In genomic region chr6:30681696-30682180, GRCh38 we compare ENCODE assay signal across 9 cellular contexts. TPM values are rescaled to one million over a fixed set of nuclear protein-coding genes. Genes with fewer than 3 reads are reported as not detected.
DNase-seq lines count a peak whose midpoint lies in the region; ATAC-seq and TF ChIP-seq lines count a peak whose summit lies in the region.
"Had no signal": no experiment of that assay in that cellular context is flagged by ENCODE, and none has a peak within 500 bp of the region (broad histone marks: within the 10 kb centered on the region; RNA-seq: fewer than 3 reads in every experiment).

No MANE protein-coding gene starts in this region.

- WGBS in right lobe of liver (ENCODE audit: insufficient coverage, low coverage, low lambda C conversion rate, missing lambda C conversion rate) = 49% methylated on average over 6 of the region's 6 CpGs

- peaks cover 30% of the 10 kb centered on the region for H3K4me1 Mint-ChIP-seq in activated naive CD4-positive, alpha-beta T cell treated with anti-CD3 and anti-CD28 coated beads, Interleukin-2, amount 50 U/mL, for 24 hours
- H3K4me1 Mint-ChIP-seq in activated naive CD8-positive, alpha-beta T cell treated with anti-CD3 and anti-CD28 coated beads for 36 hours = peaks cover 28% of the 10 kb centered on the region
- peaks cover 49% of the 10 kb centered on the region for H3K4me1 Mint-ChIP-seq in type B pancreatic cell (ENCODE audit: unreplicated experiment)

- H3K27ac Mint-ChIP-seq in activated naive CD4-positive, alpha-beta T cell treated with anti-CD3 and anti-CD28 coated beads, Interleukin-2, amount 50 U/mL, for 24 hours = peak overlapping the region; percentile 96
- peak overlapping the region; percentile 87 for H3K27ac Mint-ChIP-seq in activated naive CD8-positive, alpha-beta T cell treated with anti-CD3 and anti-CD28 coated beads for 36 hours
- peak overlapping the region; percentile 92 for H3K27ac Mint-ChIP-seq in type B pancreatic cell

- peak overlapping the region; percentile 87 to 96 (median 89) for H3K27ac ChIP-seq in right lobe of liver

- no peaks in the 10 kb centered on the region for H3K9me3 ChIP-seq in right lobe of liver

- H3K36me3 Mint-ChIP-seq in activated naive CD4-positive, alpha-beta T cell treated with anti-CD3 and anti-CD28 coated beads, Interleukin-2, amount 50 U/mL, for 24 hours = peaks cover 32% of the 10 kb centered on the region
- H3K36me3 Mint-ChIP-seq in activated naive CD8-positive, alpha-beta T cell treated with anti-CD3 and anti-CD28 coated beads for 36 hours = peaks cover 84% of the 10 kb centered on the region
- H3K36me3 Mint-ChIP-seq in type B pancreatic cell = peaks cover 10% of the 10 kb centered on the region

- H3K27me3 Mint-ChIP-seq in activated naive CD4-positive, alpha-beta T cell treated with anti-CD3 and anti-CD28 coated beads, Interleukin-2, amount 50 U/mL, for 24 hours = no peaks in the 10 kb centered on the region
- no peaks in the 10 kb centered on the region for H3K27me3 Mint-ChIP-seq in activated naive CD8-positive, alpha-beta T cell treated with anti-CD3 and anti-CD28 coated beads for 36 hours
- no peaks in the 10 kb centered on the region for H3K27me3 Mint-ChIP-seq in type B pancreatic cell

- no peak for TF ChIP-seq POLR2A in right lobe of liver (IDR thresholded peaks at IDR 0.05)

- TF ChIP-seq CTCF in right lobe of liver (IDR thresholded peaks at IDR 0.05) = no peak
- no peak for TF ChIP-seq CTCF in type B pancreatic cell (conservative IDR thresholded peaks at IDR 0.05)

- intact Hi-C loops in right lobe of liver (cut with DNase I) = loop anchor here in 1 of 2 donors (2.0 kb wide), 1 partner anchor 47 kb away; no protein-coding TSS in a partner anchor

- H3K4me3 ChIP-seq in right lobe of liver = peak overlapping the region in 2 of 3 donors; percentile 70 to 75

- ATAC-seq in right lobe of liver (no peak), GM21390 (IDR thresholded peaks at IDR 0.05; ENCODE audit: unreplicated experiment) (no peak), GM21447 (IDR thresholded peaks at IDR 0.05; ENCODE audit: unreplicated experiment) (no peak), GM19035 (IDR thresholded peaks at IDR 0.05; ENCODE audit: unreplicated experiment) (no peak)

- no peaks in the 10 kb centered on the region for H3K27me3 ChIP-seq in right lobe of liver

- no peaks in the 10 kb centered on the region for H3K9me3 Mint-ChIP-seq in activated naive CD4-positive, alpha-beta T cell treated with anti-CD3 and anti-CD28 coated beads, Interleukin-2, amount 50 U/mL, for 24 hours
- no peaks in the 10 kb centered on the region for H3K9me3 Mint-ChIP-seq in activated naive CD8-positive, alpha-beta T cell treated with anti-CD3 and anti-CD28 coated beads for 36 hours
- no peaks in the 10 kb centered on the region for H3K9me3 Mint-ChIP-seq in type B pancreatic cell

- H3K4me3 Mint-ChIP-seq in activated naive CD4-positive, alpha-beta T cell treated with anti-CD3 and anti-CD28 coated beads, Interleukin-2, amount 50 U/mL, for 24 hours = peak overlapping the region; percentile 91
- H3K4me3 Mint-ChIP-seq in activated naive CD8-positive, alpha-beta T cell treated with anti-CD3 and anti-CD28 coated beads for 36 hours = peak overlapping the region; percentile 95
- H3K4me3 Mint-ChIP-seq in type B pancreatic cell = peak overlapping the region; percentile 87

- peaks cover 0 to 64% (median 35%) of the 10 kb centered on the region in 4 donors for H3K4me1 ChIP-seq in right lobe of liver

- DNase-seq in activated naive CD4-positive, alpha-beta T cell (lab: John Stamatoyannopoulos, UW) = no peak
- DNase-seq in activated naive CD8-positive, alpha-beta T cell treated with anti-CD3 and anti-CD28 coated beads for 36 hours = no peak
- DNase-seq in right lobe of liver = peak in 1 of 3 donors; percentile 14
- no peak for DNase-seq in type B pancreatic cell (ENCODE audit: extremely low spot score, unreplicated experiment)
- DNase-seq: DMS 273 treated with DMSO at 0.1 percent for 48 hours had no signal

- peaks cover 0 to 12% (median 4%) of the 10 kb centered on the region in 4 donors for H3K36me3 ChIP-seq in right lobe of liver

RNA-seq across cellular contexts. Expression of gene PPP1R18, which starts 4.7 kb away (rescaled TPM):
- 100 to 1,000 TPM; 102 to 106 TPM for total RNA-seq in activated naive CD8-positive, alpha-beta T cell treated with anti-CD3 and anti-CD28 coated beads for 36 hours
- 10 to 100 TPM in 4 of 6 experiments, 1 to 10 TPM in 2; 6.7 to 29.1 (median 12.9) TPM for total RNA-seq in right lobe of liver
- 16.8 and 33.1 TPM in 2 replicates for total RNA-seq in type B pancreatic cell (ENCODE audit: low replicate concordance)

RNA-seq across cellular contexts. Expression of gene DHX16, which starts 8.9 kb away (rescaled TPM):
- 10 to 100 TPM; 40.4 to 42.1 TPM for total RNA-seq in activated naive CD8-positive, alpha-beta T cell treated with anti-CD3 and anti-CD28 coated beads for 36 hours
- total RNA-seq in right lobe of liver = 10 to 100 TPM; 12.3 to 17.8 (median 14.4) TPM
- total RNA-seq in type B pancreatic cell (ENCODE audit: low replicate concordance) = 29.0 and 29.6 TPM in 2 replicates

RNA-seq across cellular contexts. Expression of gene NRM, which starts 9.0 kb away (rescaled TPM):
- 10 to 100 TPM; 19.7 to 20.2 TPM for total RNA-seq in activated naive CD8-positive, alpha-beta T cell treated with anti-CD3 and anti-CD28 coated beads for 36 hours
- 1 to 10 TPM; 1.2 to 2.7 (median 1.9) TPM for total RNA-seq in right lobe of liver
- 21.8 and 48.9 TPM in 2 replicates for total RNA-seq in type B pancreatic cell (ENCODE audit: low replicate concordance)

RNA-seq across cellular contexts. Expression of gene C6orf136, which starts 34.8 kb away (rescaled TPM):
- 10 to 100 TPM; 35.8 to 37.1 TPM for total RNA-seq in activated naive CD8-positive, alpha-beta T cell treated with anti-CD3 and anti-CD28 coated beads for 36 hours
- total RNA-seq in right lobe of liver (10 to 100 TPM in 4 of 6 experiments, 1 to 10 TPM in 2; 8.2 to 14.1 (median 11.0) TPM), type B pancreatic cell (ENCODE audit: low replicate concordance) (16.0 and 27.1 TPM in 2 replicates)

RNA-seq across cellular contexts. Expression of gene MDC1, which starts 35.3 kb away (rescaled TPM):
- total RNA-seq in activated naive CD8-positive, alpha-beta T cell treated with anti-CD3 and anti-CD28 coated beads for 36 hours = 10 to 100 TPM; 63.2 to 67.0 TPM
- total RNA-seq in right lobe of liver (10 to 100 TPM in 4 of 6 experiments, 1 to 10 TPM in 2; 8.8 to 15.5 (median 12.1) TPM), type B pancreatic cell (ENCODE audit: low replicate concordance) (30.1 and 71.3 TPM in 2 replicates)
